8 cellular contexts compared by ENCODE assay signal in genomic region chr14:52553671-52554575, GRCh38. TPM values are rescaled to one million over a fixed set of nuclear protein-coding genes. Genes with fewer than 3 reads are reported as not detected.
DNase-seq lines count a peak whose midpoint lies in the region; ATAC-seq and TF ChIP-seq lines count a peak whose summit lies in the region.

No MANE protein-coding gene starts in this region.

- H2AFZ ChIP-seq in OCI-LY3 (ENCODE audit: low read depth, low read length), result peak overlapping the region; percentile 92

- peaks cover 18 to 39% (median 24%) of the 10 kb centered on the region in 4 donors for H3K4me1 Mint-ChIP-seq in CD4-positive, alpha-beta memory T cell
- H3K4me1 Mint-ChIP-seq in IgD-negative memory B cell, result peaks cover 0 to 16% (median 14%) of the 10 kb centered on the region in 3 donors

- peak overlapping the region; percentile 91 to 99 (median 96) for H3K4me3 Mint-ChIP-seq in CD4-positive, alpha-beta memory T cell
- H3K4me3 Mint-ChIP-seq in IgD-negative memory B cell, result peak overlapping the region; percentile 90 to 99 (median 96)

- ATAC-seq in mucosa of descending colon (peak; percentile 42), HG03045 (IDR thresholded peaks at IDR 0.05; ENCODE audit: unreplicated experiment) (no peak)

- H3K9ac ChIP-seq in OCI-LY3 (ENCODE audit: low read length), result peak overlapping the region; percentile 63

- CTCF ChIA-PET in CD4-positive, alpha-beta memory T cell (lab: Charles Lee; ENCODE audit: partially characterized antibody), result interaction anchor here (0.7 to 1.2 kb wide), 2 partner anchors 9 to 243 kb away, joined by 3 read pairs; no protein-coding TSS in a partner anchor

- no peaks in the 10 kb centered on the region for H4K20me1 ChIP-seq in OCI-LY3 (ENCODE audit: insufficient read depth, low read length)

- H3K4me2 ChIP-seq in OCI-LY3 (ENCODE audit: low read length), result peak overlapping the region; percentile 96

- POLR2A ChIA-PET in CD4-positive, alpha-beta memory T cell (lab: Charles Lee; ENCODE audit: partially characterized antibody), result interaction anchor here (0.9 to 3.1 kb wide), 5 partner anchors 31 to 598 kb away, joined by 3 to 16 read pairs (median 5); partner anchors contain the start of genes DDHD1, ERO1A, PSMC6 and PTGER2

- peak overlapping the region; percentile 91 to 99 (median 95) for H3K27ac Mint-ChIP-seq in CD4-positive, alpha-beta memory T cell
- peak overlapping the region; percentile 76 to 92 (median 89) for H3K27ac Mint-ChIP-seq in IgD-negative memory B cell

- peaks cover 0 to 9% of the 10 kb centered on the region in 2 donors for H3K36me3 Mint-ChIP-seq in CD4-positive, alpha-beta memory T cell
- peaks cover 4% of the 10 kb centered on the region for H3K36me3 Mint-ChIP-seq in IgD-negative memory B cell

- intact Hi-C loops in CD4-positive, alpha-beta memory T cell (cut with micrococcal nuclease), result loop anchor here (2.0 to 5.0 kb wide), 9 partner anchors 23 to 902 kb away; partner anchors contain the start of genes DDHD1, FERMT2, FRMD6 and GNG2
- intact Hi-C loops in mucosa of descending colon (cut with DNase I, micrococcal nuclease), result no loop called here

- H3K27me3 ChIP-seq in CD4-positive, alpha-beta memory T cell (ENCODE audit: insufficient read depth, low read length), result no peaks in the 10 kb centered on the region
- H3K27me3 ChIP-seq in OCI-LY3 (ENCODE audit: low read depth, low read length), result peaks cover 3% of the 10 kb centered on the region; the same call in 1 of the 2 replicates
- H3K27me3 ChIP-seq in esophagus (ENCODE audit: control insufficient read depth in 1 of 2, insufficient read depth in 2 of 2, low read length in 2 of 2), result no peaks in the 10 kb centered on the region

- DNase-seq in CD4-positive, alpha-beta memory T cell, result peak; percentile 82 to 89 (median 85)
- peak; percentile 76 to 80 for DNase-seq in activated T-cell treated with anti-CD3 and anti-CD28 coated beads, Interleukin-2, amount 50 U/mL, for 48 hours
- peak; percentile 90 to 93 (median 91) for DNase-seq in mucosa of descending colon
- peak; percentile 57 to 60 for DNase-seq in stimulated activated CD8-positive, alpha-beta memory T cell treated with anti-CD3 and anti-CD28 coated beads, Interleukin-15, amount 100 ng/mL, for 48 hours (ENCODE audit: low read depth in 2 of 2)

- peak overlapping the region; percentile 63 to 66 for H3K4me3 ChIP-seq in CD4-positive, alpha-beta memory T cell (ENCODE audit: low read length in 2 of 2)
- H3K4me3 ChIP-seq in OCI-LY3 (ENCODE audit: low read length) (peak overlapping the region; percentile 98), esophagus (ENCODE audit: low read depth in 1 of 2, low read length in 2 of 2) (peak overlapping the region; percentile 61 to 73), mucosa of descending colon (peak overlapping the region; percentile 76)

- 4 to 5% methylated on average over 22 of the region's 22 CpGs for WGBS in esophagus, 2 donors

- peaks cover 10% of the 10 kb centered on the region for H3K79me2 ChIP-seq in OCI-LY3 (ENCODE audit: low read length)

- H3K36me3 ChIP-seq in CD4-positive, alpha-beta memory T cell (ENCODE audit: insufficient read depth, low read length), result no peaks in the 10 kb centered on the region
- no peaks in the 10 kb centered on the region for H3K36me3 ChIP-seq in OCI-LY3 (replicated peaks; ENCODE audit: low read depth, low read length)
- no peaks in the 10 kb centered on the region for H3K36me3 ChIP-seq in esophagus (ENCODE audit: control insufficient read depth in 2 of 2, insufficient read depth in 2 of 2, low read length in 1 of 2)
- no peaks in the 10 kb centered on the region for H3K36me3 ChIP-seq in mucosa of descending colon (ENCODE audit: low read depth)

- peaks cover 23% of the 10 kb centered on the region for H3K4me1 ChIP-seq in CD4-positive, alpha-beta memory T cell (ENCODE audit: insufficient read depth, low read length)
- H3K4me1 ChIP-seq in OCI-LY3 (ENCODE audit: low read length) (peaks cover 11% of the 10 kb centered on the region), esophagus (ENCODE audit: control insufficient read depth in 2 of 2, insufficient read depth in 2 of 2, low read length in 1 of 2) (no peaks in the 10 kb centered on the region), mucosa of descending colon (ENCODE audit: low read depth) (peaks cover 19% of the 10 kb centered on the region)

- TF ChIP-seq CTCF in OCI-LY3 (IDR thresholded peaks at IDR 0.05; ENCODE audit: low read depth, low read length) (no peak), mucosa of descending colon (IDR thresholded peaks at IDR 0.05) (no peak)

- H3K27ac ChIP-seq in CD4-positive, alpha-beta memory T cell (ENCODE audit: low read depth, low read length), result peak overlapping the region; percentile 63
- H3K27ac ChIP-seq in OCI-LY3 (ENCODE audit: low read length) (no peak overlapping the region), esophagus (ENCODE audit: low read depth in 2 of 2, low read length in 1 of 2) (peak overlapping the region in 1 of 2 donors; percentile 86)

- no peaks in the 10 kb centered on the region for H3K27me3 Mint-ChIP-seq in CD4-positive, alpha-beta memory T cell
- peaks cover 6% of the 10 kb centered on the region for H3K27me3 Mint-ChIP-seq in IgD-negative memory B cell

- no peaks in the 10 kb centered on the region for H3K9me3 ChIP-seq in CD4-positive, alpha-beta memory T cell (ENCODE audit: control insufficient read depth in 1 of 2, low read length in 2 of 2)
- no peaks in the 10 kb centered on the region for H3K9me3 ChIP-seq in OCI-LY3 (ENCODE audit: insufficient read depth, low read length)
- H3K9me3 ChIP-seq in esophagus (ENCODE audit: control insufficient read depth in 2 of 2, insufficient read depth in 1 of 2, low read depth in 1 of 2, low read length in 1 of 2), result no peaks in the 10 kb centered on the region
- no peaks in the 10 kb centered on the region for H3K9me3 ChIP-seq in mucosa of descending colon

- H3K9me3 Mint-ChIP-seq in CD4-positive, alpha-beta memory T cell, result peaks cover 0 to 4% (median 0%) of the 10 kb centered on the region in 8 donors
- H3K9me3 Mint-ChIP-seq in IgD-negative memory B cell, result no peaks in the 10 kb centered on the region

RNA-seq across cellular contexts. Expression of gene GPR137C, which starts 1.3 kb away (rescaled TPM):
- total RNA-seq in CD4-positive, alpha-beta memory T cell, result under 1 TPM in 1 of 2 experiments, not detected in 1; 0.20 TPM
- polyA plus RNA-seq in CD4-positive, alpha-beta memory T cell, result not detected
- polyA plus RNA-seq in IgD-negative memory B cell (not detected), esophagus (under 1 TPM; 0.11 to 0.26 TPM)
- total RNA-seq in mucosa of descending colon, result under 1 TPM; 0.43 to 0.82 (median 0.51) TPM

RNA-seq across cellular contexts. Expression of gene TXNDC16, which starts 1.6 kb away (rescaled TPM):
- 1 to 10 TPM; 7.0 to 7.6 TPM for total RNA-seq in CD4-positive, alpha-beta memory T cell
- 1 to 10 TPM; 2.8 to 3.2 TPM for polyA plus RNA-seq in CD4-positive, alpha-beta memory T cell
- polyA plus RNA-seq in IgD-negative memory B cell, result 0.71 TPM
- polyA plus RNA-seq in esophagus, result 1 to 10 TPM; 1.3 to 1.9 TPM
- total RNA-seq in mucosa of descending colon, result 10 to 100 TPM in 1 of 3 donors, 1 to 10 TPM in 2; 8.6 to 10.3 (median 9.7) TPM
